Comparison of ENCODE assay signal across 20 cellular contexts in genomic region chr5:173612948-173613347, GRCh38. TPM values are rescaled to one million over a fixed set of nuclear protein-coding genes. Genes with fewer than 3 reads are reported as not detected.
DNase-seq lines count a peak whose midpoint lies in the region; ATAC-seq and TF ChIP-seq lines count a peak whose summit lies in the region.
"Had no signal": no experiment of that assay in that cellular context is flagged by ENCODE, and none has a peak within 500 bp of the region (broad histone marks: within the 10 kb centered on the region; RNA-seq: fewer than 3 reads in every experiment).

No MANE protein-coding gene starts in this region.

- no peaks in the 10 kb centered on the region for H3K9me2 ChIP-seq in SK-N-SH

- no peak for TF ChIP-seq POLR2A in thyroid gland (IDR thresholded peaks at IDR 0.05)

- in situ Hi-C loops in GM13977 (cut with MboI; ENCODE audit: low pct_unique_long_range_greater_than_20kb, low sequenced_read_pairs, unreplicated experiment) = loop anchor here (25.0 kb wide), 1 partner anchor 699 kb away; no protein-coding TSS in a partner anchor

- CTCF ChIA-PET in SK-N-SH (lab: Yijun Ruan, JAX) = interaction anchor here (1.3 to 1.5 kb wide), 2 partner anchors 360 to 433 kb away, joined by 3 to 5 read pairs; partner anchors contain the start of gene NSG2

- intact Hi-C loops in left ventricle myocardium inferior (cut with micrococcal nuclease) = no loop called here
- intact Hi-C loops in thyroid gland (cut with DNase I) = no loop called here

- no peak for TF ChIP-seq CTCF in left ventricle myocardium inferior (IDR thresholded peaks at IDR 0.05; ENCODE audit: borderline replicate concordance)
- TF ChIP-seq CTCF in right atrium auricular region (IDR thresholded peaks at IDR 0.05) = no peak
- TF ChIP-seq CTCF in fibroblast of the aortic adventitia (IDR thresholded peaks at IDR 0.05; ENCODE audit: insufficient read depth, low read length) = no peak
- no peak for TF ChIP-seq CTCF in thyroid gland (IDR thresholded peaks at IDR 0.05)
- no peak for TF ChIP-seq CTCF in GM13977 (IDR thresholded peaks at IDR 0.05; ENCODE audit: extremely low read depth, insufficient read depth, missing control alignments)
- no peak for TF ChIP-seq CTCF in SK-N-SH (IDR thresholded peaks at IDR 0.05)

- H4K20me1 ChIP-seq in SK-N-SH (ENCODE audit: insufficient read depth) = peaks cover 64% of the 10 kb centered on the region

- H2AFZ ChIP-seq in SK-N-SH (ENCODE audit: low read depth) = no peak overlapping the region

- H3K9ac ChIP-seq in adipocyte (ENCODE audit: low read length) = no peak overlapping the region
- no peak overlapping the region for H3K9ac ChIP-seq in SK-N-SH

- H3K4me1 ChIP-seq in left ventricle myocardium inferior (peaks cover 80% of the 10 kb centered on the region), right atrium auricular region (peaks cover 0 to 42% of the 10 kb centered on the region in 2 donors), adipocyte (ENCODE audit: control insufficient read depth, insufficient read depth, low read length) (peaks cover 58% of the 10 kb centered on the region), thyroid gland (peaks cover 26 to 41% of the 10 kb centered on the region in 2 donors), SK-N-SH (ENCODE audit: control insufficient read depth in 1 of 2, insufficient read depth in 2 of 2, low read depth in 1 of 2, low read length in 1 of 2) (peaks cover 13 to 24% of the 10 kb centered on the region in 2 experiments; a peak in 3 of 4 replicates)

- no peaks in the 10 kb centered on the region for H3K27me3 ChIP-seq in left ventricle myocardium inferior (ENCODE audit: low read depth)
- no peaks in the 10 kb centered on the region for H3K27me3 ChIP-seq in right atrium auricular region
- no peaks in the 10 kb centered on the region for H3K27me3 ChIP-seq in adipocyte (replicated peaks; ENCODE audit: control insufficient read depth, insufficient read depth, low read length)
- no peaks in the 10 kb centered on the region for H3K27me3 ChIP-seq in thyroid gland
- H3K27me3 ChIP-seq in SK-N-SH (ENCODE audit: insufficient read depth) = no peaks in the 10 kb centered on the region
- H3K27me3 ChIP-seq: ascending aorta had no signal

- H3K4me3 ChIP-seq in left ventricle myocardium inferior (no peak overlapping the region), right atrium auricular region (no peak overlapping the region), adipocyte (ENCODE audit: low read length) (peak overlapping the region; percentile 28), fibroblast of the aortic adventitia (ENCODE audit: low read depth, low read length) (no peak overlapping the region), thyroid gland (replicated peaks in 1 of 3) (no peak overlapping the region), SK-N-SH (ENCODE audit: low read depth in 2 of 2, low read length in 1 of 2) (no peak overlapping the region)
- H3K4me3 ChIP-seq: ascending aorta, mucosa of descending colon had no signal

- H3K79me2 ChIP-seq in SK-N-SH (ENCODE audit: insufficient read depth) = peaks cover 79% of the 10 kb centered on the region

- H3K36me3 ChIP-seq in left ventricle myocardium inferior (peaks cover 50% of the 10 kb centered on the region), right atrium auricular region (peaks cover 10% of the 10 kb centered on the region), adipocyte (ENCODE audit: control insufficient read depth, insufficient read depth, low read length, severe bottlenecking) (peaks cover 47% of the 10 kb centered on the region), thyroid gland (peaks cover 22 to 24% of the 10 kb centered on the region in 2 donors), SK-N-SH (replicated peaks in 1 of 2; ENCODE audit: control insufficient read depth in 1 of 2, insufficient read depth in 2 of 2, low read length in 1 of 2) (peaks cover 50 to 66% of the 10 kb centered on the region in 2 experiments)

- TF ChIP-seq RAD21 in SK-N-SH (IDR thresholded peaks at IDR 0.05; ENCODE audit: low read length) = no peak

- 34 to 53% methylated on average over 3 of the region's 3 CpGs for WGBS in thyroid gland, 2 donors
- 80% methylated on average over 3 of the region's 3 CpGs for WGBS in SK-N-SH (ENCODE audit: low lambda C conversion rate)

- H3F3A ChIP-seq in SK-N-SH (replicated peaks; ENCODE audit: insufficient read depth) = no peaks in the 10 kb centered on the region

- no peak for TF ChIP-seq EP300 in SK-N-SH (IDR thresholded peaks at IDR 0.05; ENCODE audit: borderline replicate concordance in 1 of 2, low read depth in 1 of 2, low read length in 1 of 2)

- H3K27ac ChIP-seq in left ventricle myocardium inferior (replicated peaks) (peak overlapping the region; percentile 37), right atrium auricular region (no peak overlapping the region), thyroid gland (peak overlapping the region in 2 of 3 donors; percentile 10 to 25), SK-N-SH (ENCODE audit: low read depth in 2 of 2, low read length in 1 of 2) (no peak overlapping the region)
- H3K27ac ChIP-seq: ascending aorta had no signal

- no peak for DNase-seq in left ventricle myocardium inferior
- no peak for DNase-seq in right atrium auricular region (ENCODE audit: low spot score)
- peak; percentile 66 for DNase-seq in adipocyte (ENCODE audit: low read depth)
- peak; percentile 32 for DNase-seq in fibroblast of the aortic adventitia (ENCODE audit: low read depth)
- no peak for DNase-seq in thyroid gland
- DNase-seq in GM13977 (ENCODE audit: low spot score) = no peak
- no peak for DNase-seq in SK-N-SH
- DNase-seq: activated CD8-positive, alpha-beta T cell treated with anti-CD3 and anti-CD28 coated beads for 36 hours; activated T-cell treated with anti-CD3 and anti-CD28 coated beads, Interleukin-2, amount 50 U/mL, for 1 hour; C1 segment of cervical spinal cord; effector memory CD4-positive, alpha-beta T cell; immature natural killer cell; mucosa of descending colon; NCI-H1105; NCI-H2081 treated with DMSO at 0.1 percent for 48 hours; NCI-H446 treated with DMSO at 0.1 percent for 48 hours; retina had no signal

- POLR2A ChIA-PET in SK-N-SH (lab: Yijun Ruan, JAX) = interaction anchor here (1.1 kb wide), 1 partner anchor 361 kb away, joined by 3 read pairs; no protein-coding TSS in a partner anchor

- ATAC-seq in HG03095 (IDR thresholded peaks at IDR 0.05; ENCODE audit: unreplicated experiment) = no peak
- ATAC-seq: activated CD4-positive, CD25-positive, alpha-beta regulatory T cell treated with anti-CD3 and anti-CD28 coated beads, Interleukin-2, amount 50 U/mL, for 24 hours; activated CD8-positive, alpha-beta T cell treated with anti-CD3 and anti-CD28 coated beads for 36 hours; mucosa of descending colon had no signal

- H3K9me3 ChIP-seq in left ventricle myocardium inferior (replicated peaks) (no peaks in the 10 kb centered on the region), right atrium auricular region (no peaks in the 10 kb centered on the region), adipocyte (ENCODE audit: control insufficient read depth, low read length) (no peaks in the 10 kb centered on the region), thyroid gland (no peaks in the 10 kb centered on the region), SK-N-SH (no peaks in the 10 kb centered on the region)
- H3K9me3 ChIP-seq: ascending aorta, mucosa of descending colon had no signal

- H3K4me2 ChIP-seq in SK-N-SH = no peak overlapping the region

TF ChIP-seq in SK-N-SH, 30 proteins besides CTCF, POLR2A, EP300 and RAD21 (continues in another document):
- TF ChIP-seq TEAD4 (IDR thresholded peaks at IDR 0.05; ENCODE audit: borderline replicate concordance, insufficient read depth) (no peak), RXRA (IDR thresholded peaks at IDR 0.05; ENCODE audit: borderline replicate concordance, low read depth) (no peak), TCF12 (IDR thresholded peaks at IDR 0.05) (no peak), FOXJ3 (CRISPR knock-in tag; IDR thresholded peaks at IDR 0.05) (no peak), MAX (IDR thresholded peaks at IDR 0.05; ENCODE audit: low read depth) (no peak), CHD2 (IDR thresholded peaks at IDR 0.05; ENCODE audit: low read length, partially characterized antibody) (no peak), TAF1 (IDR thresholded peaks at IDR 0.05; ENCODE audit: borderline replicate concordance, low read depth, low read length) (no peak), MEF2A (IDR thresholded peaks at IDR 0.05; ENCODE audit: borderline replicate concordance, low read depth) (no peak), YY1 (IDR thresholded peaks at IDR 0.05; ENCODE audit: low read depth) (no peak), IRF3 (IDR thresholded peaks at IDR 0.05; ENCODE audit: low read depth, low read length) (no peak)

RNA-seq across cellular contexts. Expression of gene BOD1, which starts 3.5 kb away (rescaled TPM):
- total RNA-seq in left ventricle myocardium inferior (48.7 TPM), right atrium auricular region (10 to 100 TPM; 36.9 to 43.2 TPM), fibroblast of the aortic adventitia (ENCODE audit: low replicate concordance) (63.7 and 68.9 TPM in 2 replicates), thyroid gland (10 to 100 TPM; 62.4 to 86.0 (median 74.7) TPM)
- polyA plus RNA-seq in SK-N-SH (2012; rRNA removed) = 45.3 and 52.2 TPM in 2 replicates
- polyA plus RNA-seq in SK-N-SH (2012; cell fraction: cytosol; rRNA removed) = 56.6 and 57.4 TPM in 2 replicates
- polyA plus RNA-seq in SK-N-SH (2012; cell fraction: nucleus; rRNA removed) = 47.5 and 68.0 TPM in 2 replicates

Comparison
In these comparisons a context has a peak if more than half of its experiments do, and no peak if none do; other contexts are left out.
1. H3K27ac ChIP-seq: peak in left ventricle myocardium inferior (single experiment) and thyroid gland (2 of 3); none in right atrium auricular region (0 of 2) and SK-N-SH (0 of 2).
2. DNase-seq: peak in adipocyte (single experiment) and fibroblast of the aortic adventitia (single experiment); none in left ventricle myocardium inferior (single experiment), right atrium auricular region (single experiment), thyroid gland (0 of 2), GM13977 (single experiment) and SK-N-SH (single experiment).